Comparison of ENCODE assay signal across 25 cellular contexts in the genomic region with DNA sequence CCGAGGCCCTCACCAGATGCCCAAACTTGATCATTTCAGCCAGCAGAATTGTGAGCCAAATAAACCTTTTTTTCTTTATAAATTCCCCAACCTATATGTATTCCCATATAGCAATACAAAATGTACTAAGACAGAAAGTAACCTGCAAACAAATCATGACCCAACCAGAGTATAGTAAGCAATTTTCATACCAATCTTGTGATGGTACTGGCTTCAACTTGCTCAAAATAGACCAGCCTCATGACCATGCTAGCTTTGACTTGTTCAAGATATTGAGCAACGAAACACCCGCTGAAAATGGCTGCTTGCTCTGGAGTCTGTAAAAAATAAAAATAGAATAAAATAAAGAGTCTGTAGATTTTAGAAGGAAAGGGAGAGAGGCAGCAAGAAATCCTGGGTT.
"Had no signal": no experiment of that assay in that cellular context is flagged by ENCODE, and none has a peak within 500 bp of the region (broad histone marks: within the 10 kb centered on the region; RNA-seq: fewer than 3 reads in every experiment).

No MANE protein-coding gene starts in this region.

- H3K4me1 ChIP-seq: colonic mucosa, left ventricle myocardium inferior, spleen, vagina had no signal

- ATAC-seq: activated CD8-positive, alpha-beta T cell treated with anti-CD3 and anti-CD28 coated beads, Interleukin-2, amount 10 ng/mL, durations not matched to agents 7 days and 5 days; effector memory CD8-positive, alpha-beta T cell; natural killer cell had no signal

- H3K4me3 ChIP-seq: colonic mucosa, dorsolateral prefrontal cortex, hepatocyte, left ventricle myocardium inferior, spleen, thoracic aorta, vagina had no signal

- H3K27ac Mint-ChIP-seq: activated CD8-positive, alpha-beta T cell treated with anti-CD3 and anti-CD28 coated beads, Interleukin-2, amount 10 ng/mL, durations not matched to agents 7 days and 5 days; activated naive CD4-positive, alpha-beta T cell treated with anti-CD3 and anti-CD28 coated beads, Interleukin-2, amount 50 U/mL, for 24 hours; effector memory CD8-positive, alpha-beta T cell; immature natural killer cell; natural killer cell; progenitor cell of endocrine pancreas; type B pancreatic cell had no signal

- H2AFZ ChIP-seq: hepatocyte had no signal

- H3K36me3 Mint-ChIP-seq: activated naive CD4-positive, alpha-beta T cell treated with anti-CD3 and anti-CD28 coated beads, Interleukin-2, amount 50 U/mL, for 24 hours; immature natural killer cell; natural killer cell; type B pancreatic cell had no signal

- H3K4me1 Mint-ChIP-seq: activated naive CD4-positive, alpha-beta T cell treated with anti-CD3 and anti-CD28 coated beads, Interleukin-2, amount 50 U/mL, for 24 hours; immature natural killer cell; natural killer cell had no signal

- H3K27me3 ChIP-seq: colonic mucosa, hepatocyte, vagina had no signal

- H3K27me3 Mint-ChIP-seq: progenitor cell of endocrine pancreas, type B pancreatic cell had no signal

- DNase-seq: activated CD4-positive, alpha-beta T cell treated with anti-CD3 and anti-CD28 coated beads, Interleukin-2, amount 50 U/mL, for 1 hour; activated CD4-positive, CD25-positive, alpha-beta regulatory T cell treated with anti-CD3 and anti-CD28 coated beads, Interleukin-2, amount 50 U/mL, for 72 hours; activated CD8-positive, alpha-beta T cell treated with anti-CD3 and anti-CD28 coated beads, Interleukin-2, amount 10 ng/mL, durations not matched to agents 7 days and 5 days; activated gamma-delta T cell treated with Interleukin-2 at 50 U/mL for 16 hours; activated T-cell treated with anti-CD3 and anti-CD28 coated beads, Interleukin-2, amount 50 U/mL, for 1 hour; colonic mucosa; dorsolateral prefrontal cortex; effector memory CD8-positive, alpha-beta T cell; glutamatergic neuron; immature natural killer cell; kidney glomerular epithelial cell; left ventricle myocardium inferior; midbrain; natural killer cell; retina; spleen; stimulated activated CD4-positive, alpha-beta T cell treated with anti-CD3 and anti-CD28 coated beads, Interleukin-4, amount 100 ng/mL, for 1 hour; stimulated activated naive CD4-positive, alpha-beta T cell had no signal

- H3K9me3 Mint-ChIP-seq: effector memory CD8-positive, alpha-beta T cell; natural killer cell had no signal

- H3K9me3 ChIP-seq: colonic mucosa, left ventricle myocardium inferior, thoracic aorta, vagina had no signal

- H3K4me3 Mint-ChIP-seq: activated CD8-positive, alpha-beta T cell treated with anti-CD3 and anti-CD28 coated beads, Interleukin-2, amount 10 ng/mL, durations not matched to agents 7 days and 5 days; activated naive CD4-positive, alpha-beta T cell treated with anti-CD3 and anti-CD28 coated beads, Interleukin-2, amount 50 U/mL, for 24 hours; effector memory CD8-positive, alpha-beta T cell; immature natural killer cell; natural killer cell; type B pancreatic cell had no signal

- H3K27ac ChIP-seq: colonic mucosa, dorsolateral prefrontal cortex, hepatocyte, left ventricle myocardium inferior, spleen, thoracic aorta, vagina, WERI-Rb-1 had no signal

- H3K79me2 ChIP-seq: hepatocyte had no signal

- H3K4me2 ChIP-seq: hepatocyte had no signal

- H3K36me3 ChIP-seq: colonic mucosa, left ventricle myocardium inferior, spleen, thoracic aorta, vagina, WERI-Rb-1 had no signal
